Comparison of ENCODE assay signal across 8 cellular contexts in the genomic region with DNA sequence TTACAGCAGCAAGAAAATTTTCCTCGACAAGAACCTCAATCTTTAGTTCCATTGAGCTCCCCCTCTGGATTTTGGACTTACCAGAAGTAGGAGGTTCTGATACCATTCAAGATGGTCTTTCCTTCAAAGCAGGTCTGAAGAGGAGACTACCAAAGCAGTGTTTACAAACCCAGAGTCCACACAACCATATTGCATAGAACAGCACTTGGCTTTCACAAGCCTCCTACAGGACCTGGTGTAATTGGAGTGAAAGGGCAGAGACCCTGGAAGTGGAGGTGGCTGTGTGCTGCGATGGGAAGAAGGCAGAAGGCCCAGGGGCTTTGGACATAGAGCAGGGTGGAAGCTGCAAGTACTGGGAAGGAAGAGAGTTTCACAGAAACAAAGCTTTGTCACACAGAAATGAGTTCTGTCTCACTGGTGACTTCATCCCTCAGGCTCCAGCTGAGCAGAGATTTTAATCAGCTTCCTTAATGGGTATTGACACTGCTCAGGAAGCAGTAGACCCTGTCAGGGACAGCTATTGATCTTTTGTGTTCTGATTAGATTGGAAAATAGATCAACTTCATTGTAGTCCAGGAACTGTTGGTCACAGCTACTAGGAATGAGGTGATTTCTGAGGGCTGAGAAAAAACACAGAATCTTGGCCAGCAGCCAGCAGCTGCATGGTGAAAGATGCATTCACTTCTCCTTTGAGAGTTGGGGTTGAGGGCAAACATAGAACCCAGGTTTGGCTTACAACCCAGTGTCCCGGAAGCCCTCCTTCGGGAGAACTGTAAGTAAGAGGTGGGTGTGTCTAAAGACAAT.
A peak's percentile ranks its signal among the peaks of the same experiment; 100 is the strongest.
DNase-seq lines count a peak whose midpoint lies in the region; ATAC-seq and TF ChIP-seq lines count a peak whose summit lies in the region.

No MANE protein-coding gene starts in this region.

- CTCF ChIA-PET in CD4-positive, alpha-beta memory T cell (lab: Charles Lee; ENCODE audit: partially characterized antibody), result interaction anchor here (1.2 kb wide), 1 partner anchor 14 kb away, joined by 4 read pairs; no protein-coding TSS in a partner anchor

- intact Hi-C loops in CD4-positive, alpha-beta memory T cell (cut with micrococcal nuclease), result no loop called here

- H3K9me3 ChIP-seq in CD4-positive, alpha-beta memory T cell (ENCODE audit: control insufficient read depth in 1 of 2, low read length in 2 of 2), result no peaks in the 10 kb centered on the region

- peak overlapping the region; percentile 93 for H3K27ac Mint-ChIP-seq in endothelial cell (ENCODE audit: unreplicated experiment)
- H3K27ac Mint-ChIP-seq in progenitor cell of endocrine pancreas, result peak overlapping the region; percentile 96
- peak overlapping the region in 1 of 7 donors; percentile 64 for H3K27ac Mint-ChIP-seq in CD4-positive, alpha-beta memory T cell
- peak overlapping the region in 1 of 2 donors; percentile 20 for H3K27ac Mint-ChIP-seq in natural killer cell treated with Interleukin-12 subunit alpha and Interleukin-12 subunit beta and Interleukin-15 and Interleukin-18, amount 100 ng/mL, for 72 hours

- peak; percentile 55 for DNase-seq in G401 (ENCODE audit: low spot score)
- peak; percentile 58 for DNase-seq in NCI-H2171 treated with DMSO at 0.1 percent for 48 hours (lab: John Stamatoyannopoulos, UW)
- no peak for DNase-seq in endothelial cell (ENCODE audit: low spot score)
- no peak for DNase-seq in progenitor cell of endocrine pancreas (ENCODE audit: low spot score, unreplicated experiment)
- no peak for DNase-seq in HuH-7 (ENCODE audit: low spot score)
- DNase-seq in CD4-positive, alpha-beta memory T cell, result no peak
- DNase-seq in natural killer cell treated with Interleukin-12 subunit alpha and Interleukin-12 subunit beta and Interleukin-15 and Interleukin-18, amount 100 ng/mL, for 72 hours (ENCODE audit: low spot score), result no peak

- H3K27me3 ChIP-seq in CD4-positive, alpha-beta memory T cell (ENCODE audit: insufficient read depth, low read length), result no peaks in the 10 kb centered on the region

- no peaks in the 10 kb centered on the region for H3K4me1 ChIP-seq in CD4-positive, alpha-beta memory T cell (ENCODE audit: insufficient read depth, low read length)

- H3K4me3 Mint-ChIP-seq in endothelial cell (ENCODE audit: unreplicated experiment) (no peak overlapping the region), progenitor cell of endocrine pancreas (ENCODE audit: low read depth) (no peak overlapping the region)
- H3K4me3 Mint-ChIP-seq in CD4-positive, alpha-beta memory T cell, result no peak overlapping the region
- no peak overlapping the region for H3K4me3 Mint-ChIP-seq in natural killer cell treated with Interleukin-12 subunit alpha and Interleukin-12 subunit beta and Interleukin-15 and Interleukin-18, amount 100 ng/mL, for 72 hours

- H3K4me3 ChIP-seq in CD4-positive, alpha-beta memory T cell (ENCODE audit: low read length in 2 of 2), result no peak overlapping the region

- no peak for ATAC-seq in natural killer cell treated with Interleukin-12 subunit alpha and Interleukin-12 subunit beta and Interleukin-15 and Interleukin-18, amount 100 ng/mL, for 72 hours
- no peak for ATAC-seq in HG02642 (IDR thresholded peaks at IDR 0.05; ENCODE audit: poor library complexity, unreplicated experiment)

- no peak overlapping the region for H3K27ac ChIP-seq in CD4-positive, alpha-beta memory T cell (ENCODE audit: low read depth, low read length)

- H3K36me3 ChIP-seq in CD4-positive, alpha-beta memory T cell (ENCODE audit: insufficient read depth, low read length), result no peaks in the 10 kb centered on the region

- TF ChIP-seq CTCF in endothelial cell (IDR thresholded peaks at IDR 0.05; ENCODE audit: unreplicated experiment) (no peak), progenitor cell of endocrine pancreas (IDR thresholded peaks at IDR 0.05; ENCODE audit: unreplicated experiment) (no peak)

- H3K4me1 Mint-ChIP-seq in endothelial cell (ENCODE audit: unreplicated experiment) (peaks cover 31% of the 10 kb centered on the region), progenitor cell of endocrine pancreas (ENCODE audit: low read depth) (peaks cover 31% of the 10 kb centered on the region)
- peaks cover 0 to 1% (median 0%) of the 10 kb centered on the region in 4 donors for H3K4me1 Mint-ChIP-seq in CD4-positive, alpha-beta memory T cell
- H3K4me1 Mint-ChIP-seq in natural killer cell treated with Interleukin-12 subunit alpha and Interleukin-12 subunit beta and Interleukin-15 and Interleukin-18, amount 100 ng/mL, for 72 hours (ENCODE audit: low read depth in 2 of 2), result peaks cover 0 to 7% of the 10 kb centered on the region in 2 donors

- no peaks in the 10 kb centered on the region for H3K9me3 Mint-ChIP-seq in endothelial cell (ENCODE audit: unreplicated experiment)
- H3K9me3 Mint-ChIP-seq in progenitor cell of endocrine pancreas (ENCODE audit: low read depth), result no peaks in the 10 kb centered on the region
- no peaks in the 10 kb centered on the region for H3K9me3 Mint-ChIP-seq in CD4-positive, alpha-beta memory T cell
- H3K9me3 Mint-ChIP-seq in natural killer cell treated with Interleukin-12 subunit alpha and Interleukin-12 subunit beta and Interleukin-15 and Interleukin-18, amount 100 ng/mL, for 72 hours, result no peaks in the 10 kb centered on the region

- no peaks in the 10 kb centered on the region for H3K27me3 Mint-ChIP-seq in endothelial cell (ENCODE audit: unreplicated experiment)
- no peaks in the 10 kb centered on the region for H3K27me3 Mint-ChIP-seq in progenitor cell of endocrine pancreas
- H3K27me3 Mint-ChIP-seq in CD4-positive, alpha-beta memory T cell, result no peaks in the 10 kb centered on the region
- no peaks in the 10 kb centered on the region for H3K27me3 Mint-ChIP-seq in natural killer cell treated with Interleukin-12 subunit alpha and Interleukin-12 subunit beta and Interleukin-15 and Interleukin-18, amount 100 ng/mL, for 72 hours

- H3K36me3 Mint-ChIP-seq in endothelial cell (ENCODE audit: low read depth, unreplicated experiment) (no peaks in the 10 kb centered on the region), progenitor cell of endocrine pancreas (ENCODE audit: insufficient read depth) (peaks cover 11% of the 10 kb centered on the region)
- peaks cover 11 to 38% of the 10 kb centered on the region in 2 donors for H3K36me3 Mint-ChIP-seq in CD4-positive, alpha-beta memory T cell
- peaks cover 1% of the 10 kb centered on the region for H3K36me3 Mint-ChIP-seq in natural killer cell treated with Interleukin-12 subunit alpha and Interleukin-12 subunit beta and Interleukin-15 and Interleukin-18, amount 100 ng/mL, for 72 hours

- POLR2A ChIA-PET in CD4-positive, alpha-beta memory T cell (lab: Charles Lee; ENCODE audit: partially characterized antibody), result no interaction called here

- in situ Hi-C loops in G401 (cut with HindIII; ENCODE audit: low sequenced_read_pairs), result no loop called here

Comparison
In these comparisons a context has a peak if more than half of its experiments do, and no peak if none do; other contexts are left out.
1. DNase-seq: peak in G401 (single experiment) and NCI-H2171 treated with DMSO at 0.1 percent for 48 hours (single experiment); none in endothelial cell (single experiment), progenitor cell of endocrine pancreas (single experiment), HuH-7 (single experiment), CD4-positive, alpha-beta memory T cell (0 of 5) and natural killer cell treated with Interleukin-12 subunit alpha and Interleukin-12 subunit beta and Interleukin-15 and Interleukin-18, amount 100 ng/mL, for 72 hours (single experiment).